Comparison of ENCODE assay signal across 8 cellular contexts in genomic region chr4:82898322-82899243, GRCh38. TPM values are rescaled to one million over a fixed set of nuclear protein-coding genes. Genes with fewer than 3 reads are reported as not detected.
DNase-seq lines count a peak whose midpoint lies in the region; ATAC-seq, FAIRE-seq and TF ChIP-seq lines count a peak whose summit lies in the region.

No MANE protein-coding gene starts in this region.

- H3K9ac ChIP-seq in adipocyte (ENCODE audit: low read length) (peak overlapping the region; percentile 92), keratinocyte (ENCODE audit: control insufficient read depth, extremely low read depth, insufficient read depth, low read length) (peak overlapping the region; percentile 92)

- H3K9me3 ChIP-seq in adipocyte (ENCODE audit: control insufficient read depth, low read length) (no peaks in the 10 kb centered on the region), keratinocyte (ENCODE audit: control insufficient read depth, low read depth, low read length) (no peaks in the 10 kb centered on the region), thymus (ENCODE audit: control insufficient read depth) (no peaks in the 10 kb centered on the region)

- peak overlapping the region; percentile 91 for H3K27ac ChIP-seq in HL-60 (replicated peaks)
- peak overlapping the region; percentile 92 for H3K27ac ChIP-seq in keratinocyte (ENCODE audit: control insufficient read depth, insufficient read depth, low read length)
- no peak overlapping the region for H3K27ac ChIP-seq in thymus (ENCODE audit: low read depth)

- peak; percentile 83 for FAIRE-seq in keratinocyte (lab: Jason Lieb, UNC)

- H3K36me3 ChIP-seq in adipocyte (ENCODE audit: control insufficient read depth, insufficient read depth, low read length, severe bottlenecking) = peaks cover 23% of the 10 kb centered on the region
- peaks cover 17 to 23% of the 10 kb centered on the region in 2 experiments for H3K36me3 ChIP-seq in keratinocyte (ENCODE audit: control insufficient read depth in 2 of 2, extremely low read depth in 1 of 2, insufficient read depth in 2 of 2, low read length in 2 of 2)
- H3K36me3 ChIP-seq in thymus (ENCODE audit: control insufficient read depth, insufficient read depth) = peaks cover 6% of the 10 kb centered on the region

- DNase-seq in Caki2 (ENCODE audit: low read depth) = peak; percentile 60
- peak in 1 of 2 experiments; percentile 61 for DNase-seq in HL-60 (ENCODE audit: low read depth in 1 of 2, low spot score in 1 of 2)
- DNase-seq in adipocyte (ENCODE audit: low read depth) = peak; percentile 91
- DNase-seq in keratinocyte (ENCODE audit: low read depth, low spot score) = no peak
- no peak for DNase-seq in SHP77 treated with DMSO at 0.1 percent for 48 hours (lab: John Stamatoyannopoulos, UW)
- no peak for DNase-seq in C1 segment of cervical spinal cord (lab: John Stamatoyannopoulos, UW)

- WGBS in thymus = 59% methylated on average over 7 of the region's 7 CpGs

- H3K9me1 ChIP-seq in keratinocyte (ENCODE audit: control insufficient read depth, extremely low read depth, insufficient read depth, low read length) = no peaks in the 10 kb centered on the region

- TF ChIP-seq CTCF in HL-60 (IDR thresholded peaks at IDR 0.05; ENCODE audit: insufficient read depth, low read length) (peak; percentile 24), keratinocyte (optimal IDR thresholded peaks at IDR 0.05 in 1 of 3, IDR thresholded peaks at IDR 0.05 in 1 of 3, conservative IDR thresholded peaks at IDR 0.05 in 1 of 3; ENCODE audit: extremely low read depth in 1 of 3, insufficient read depth in 2 of 3, low read length in 3 of 3) (peak in 2 of 3 experiments; percentile 16 to 31)

- H3K4me2 ChIP-seq in keratinocyte (ENCODE audit: control insufficient read depth, extremely low read depth, insufficient read depth, low read depth, low read length) = peak overlapping the region; percentile 78

- ATAC-seq in HG03175 (IDR thresholded peaks at IDR 0.05; ENCODE audit: unreplicated experiment) = no peak

- H4K20me1 ChIP-seq in keratinocyte (ENCODE audit: control insufficient read depth, extremely low read depth, insufficient read depth, low read length) = no peaks in the 10 kb centered on the region

- no peak overlapping the region for H2AFZ ChIP-seq in keratinocyte (ENCODE audit: control insufficient read depth, low read length)

- H3K27me3 ChIP-seq in HL-60 (ENCODE audit: insufficient read depth, poor library complexity, severe bottlenecking) (no peaks in the 10 kb centered on the region), adipocyte (replicated peaks; ENCODE audit: control insufficient read depth, insufficient read depth, low read length) (no peaks in the 10 kb centered on the region), keratinocyte (ENCODE audit: control insufficient read depth, extremely low read depth, insufficient read depth, low read length) (no peaks in the 10 kb centered on the region), thymus (ENCODE audit: control insufficient read depth, insufficient read depth) (no peaks in the 10 kb centered on the region)

- H3K4me1 ChIP-seq in adipocyte (ENCODE audit: control insufficient read depth, insufficient read depth, low read length) = peaks cover 41% of the 10 kb centered on the region
- peaks cover 21% of the 10 kb centered on the region for H3K4me1 ChIP-seq in keratinocyte (ENCODE audit: control insufficient read depth, extremely low read depth, insufficient read depth, low read length)
- H3K4me1 ChIP-seq in thymus (ENCODE audit: control insufficient read depth, insufficient read depth, low read length) = no peaks in the 10 kb centered on the region

- dilution Hi-C loops in keratinocyte (cut with MboI; ENCODE audit: extremely low pct_ligation_motif_present, low sequenced_read_pairs) = no loop called here

- in situ Hi-C loops in Caki2 (cut with HindIII; ENCODE audit: low pct_unique_long_range_greater_than_20kb, low sequenced_read_pairs) = no loop called here

- H3K79me2 ChIP-seq in keratinocyte (ENCODE audit: control insufficient read depth, insufficient read depth, low read length) = peaks cover 62% of the 10 kb centered on the region

- H3K4me3 ChIP-seq in HL-60 (replicated peaks; ENCODE audit: insufficient read depth, low read length) (peak overlapping the region; percentile 68), adipocyte (ENCODE audit: low read length) (peak overlapping the region; percentile 100), keratinocyte (ENCODE audit: control insufficient read depth in 2 of 3, extremely low read depth in 1 of 3, insufficient read depth in 2 of 3, low read depth in 1 of 3, low read length in 3 of 3) (peak overlapping the region; percentile 75 to 98 (median 93)), thymus (ENCODE audit: low read length) (peak overlapping the region; percentile 72)

RNA-seq across cellular contexts. Expression of gene THAP9, which starts 2.0 kb away (rescaled TPM):
- total RNA-seq in Caki2 (2014; rRNA removed; shearing (Covaris generic); ENCODE audit: low replicate concordance) = 0.84 and 8.5 TPM in 2 replicates
- polyA plus RNA-seq in keratinocyte (1.2 to 1.9 TPM (median 1.2 TPM) in 3 replicates), thymus (6.0 TPM)
- 2.7 TPM for polyA plus RNA-seq in keratinocyte (2011; ENCODE audit: low read depth)
- 0.65 and 1.4 TPM in 2 replicates for polyA plus RNA-seq in keratinocyte (2011; cell fraction: cytosol; rRNA removed)
- 1.5 and 2.6 TPM in 2 replicates for polyA plus RNA-seq in keratinocyte (2011; cell fraction: nucleus; rRNA removed)
- polyA plus RNA-seq in keratinocyte (2012; ENCODE audit: low replicate concordance) = 0.66 and 1.6 TPM in 2 replicates
- polyA minus RNA-seq in keratinocyte = 0.10 to 4.0 TPM (median 0.59 TPM) in 3 replicates
- polyA minus RNA-seq in keratinocyte (2011; cell fraction: cytosol; rRNA and poly(A)+ RNA removed) = 1.5 TPM
- 2.8 and 2.9 TPM in 2 replicates for polyA minus RNA-seq in keratinocyte (2011; cell fraction: nucleus; rRNA and poly(A)+ RNA removed)

RNA-seq across cellular contexts. Expression of gene SEC31A, which starts 7.6 kb away (rescaled TPM):
- 73.7 and 88.7 TPM in 2 replicates for total RNA-seq in Caki2 (2014; rRNA removed; shearing (Covaris generic); ENCODE audit: low replicate concordance)
- 177 to 192 TPM (median 178 TPM) in 3 replicates for polyA plus RNA-seq in keratinocyte
- polyA plus RNA-seq in keratinocyte (2011; ENCODE audit: low read depth) = 62.8 TPM
- polyA plus RNA-seq in keratinocyte (2011; cell fraction: cytosol; rRNA removed) = 110 and 188 TPM in 2 replicates
- 236 and 255 TPM in 2 replicates for polyA plus RNA-seq in keratinocyte (2011; cell fraction: nucleus; rRNA removed)
- polyA plus RNA-seq in keratinocyte (2012; ENCODE audit: low replicate concordance) = 85.3 and 141 TPM in 2 replicates
- polyA minus RNA-seq in keratinocyte = 89.4 to 250 TPM (median 217 TPM) in 3 replicates
- polyA minus RNA-seq in keratinocyte (2011; cell fraction: cytosol; rRNA and poly(A)+ RNA removed) = 117 TPM
- 148 and 245 TPM in 2 replicates for polyA minus RNA-seq in keratinocyte (2011; cell fraction: nucleus; rRNA and poly(A)+ RNA removed)
- 116 TPM for polyA plus RNA-seq in thymus

Comparison
In these comparisons a context has a peak if more than half of its experiments do, and no peak if none do; other contexts are left out.
1. DNase-seq: peak in Caki2 (single experiment) and adipocyte (single experiment); none in keratinocyte (single experiment), SHP77 treated with DMSO at 0.1 percent for 48 hours (single experiment) and C1 segment of cervical spinal cord (0 of 14).
2. Peak in every context shown above with its lines, with median percentiles within 50 percentile points of each other: H3K4me3 ChIP-seq.